ENCODE assay signal across 25 cellular contexts in genomic region chr9:25602366-25603044, GRCh38.
DNase-seq lines count a peak whose midpoint lies in the region; ATAC-seq, FAIRE-seq and TF ChIP-seq lines count a peak whose summit lies in the region.
"Had no signal": no experiment of that assay in that cellular context is flagged by ENCODE, and none has a peak within 500 bp of the region (broad histone marks: within the 10 kb centered on the region; RNA-seq: fewer than 3 reads in every experiment).

No MANE protein-coding gene starts in this region.

- no peak overlapping the region for H3K4me3 Mint-ChIP-seq in GM23338
- no peak overlapping the region for H3K4me3 Mint-ChIP-seq in T-helper 2 cell treated with Interferon-gamma antibody and Interleukin-4, amounts not matched to agents 5 μg/mL and 100 μg/mL, for 36 hours
- H3K4me3 Mint-ChIP-seq: CD4-positive, CD25-positive, alpha-beta regulatory T cell had no signal

- TF ChIP-seq CTCF in GM23338 (conservative IDR thresholded peaks at IDR 0.05; ENCODE audit: low read depth in 2 of 2) (no peak), bronchial epithelial cell (IDR thresholded peaks at IDR 0.05; ENCODE audit: insufficient read depth, low read length, severe bottlenecking) (no peak), prostate gland (IDR thresholded peaks at IDR 0.05) (no peak), foreskin fibroblast (IDR thresholded peaks at IDR 0.05; ENCODE audit: low read depth, low read length) (no peak)

- no peaks in the 10 kb centered on the region for H3K27me3 Mint-ChIP-seq in GM23338 (ENCODE audit: insufficient read depth, low read depth, poor library complexity)
- no peaks in the 10 kb centered on the region for H3K27me3 Mint-ChIP-seq in T-helper 2 cell treated with Interferon-gamma antibody and Interleukin-4, amounts not matched to agents 5 μg/mL and 100 μg/mL, for 36 hours (ENCODE audit: low read depth)
- H3K27me3 Mint-ChIP-seq: CD4-positive, CD25-positive, alpha-beta regulatory T cell had no signal

- H2AFZ ChIP-seq in GM23338, result no peak overlapping the region

- peaks cover 20% of the 10 kb centered on the region for H3K4me1 Mint-ChIP-seq in GM23338
- no peaks in the 10 kb centered on the region for H3K4me1 Mint-ChIP-seq in T-helper 2 cell treated with Interferon-gamma antibody and Interleukin-4, amounts not matched to agents 5 μg/mL and 100 μg/mL, for 36 hours (ENCODE audit: low read depth)
- H3K4me1 Mint-ChIP-seq: CD4-positive, CD25-positive, alpha-beta regulatory T cell had no signal

- no peaks in the 10 kb centered on the region for H3K79me2 ChIP-seq in GM23338 (replicated peaks; ENCODE audit: insufficient read depth)

- H3K36me3 ChIP-seq in GM23338 (ENCODE audit: insufficient read depth) (no peaks in the 10 kb centered on the region), bronchial epithelial cell (ENCODE audit: control insufficient read depth, insufficient read depth, low read length) (no peaks in the 10 kb centered on the region), prostate gland (no peaks in the 10 kb centered on the region)
- H3K36me3 ChIP-seq: brain microvascular endothelial cell, heart right ventricle, SJCRH30 had no signal

- no peaks in the 10 kb centered on the region for H3K9me3 Mint-ChIP-seq in GM23338
- peaks cover 29% of the 10 kb centered on the region for H3K9me3 Mint-ChIP-seq in T-helper 2 cell treated with Interferon-gamma antibody and Interleukin-4, amounts not matched to agents 5 μg/mL and 100 μg/mL, for 36 hours

- H3K9me2 ChIP-seq in GM23338 (ENCODE audit: insufficient read depth), result no peaks in the 10 kb centered on the region

- no peak overlapping the region for H3K27ac Mint-ChIP-seq in GM23338
- no peak overlapping the region for H3K27ac Mint-ChIP-seq in T-helper 2 cell treated with Interferon-gamma antibody and Interleukin-4, amounts not matched to agents 5 μg/mL and 100 μg/mL, for 36 hours
- H3K27ac Mint-ChIP-seq: activated T-helper 2 cell treated with anti-CD3 and anti-CD28 coated beads, Interferon-gamma antibody, Interleukin-2, Interleukin-4, amounts not matched to agents 10 μg/mL and 5 μg/mL and 100 μg/mL, durations not matched to agents 14 hours and 24 hours and 36 hours; CD4-positive, CD25-positive, alpha-beta regulatory T cell had no signal

- H3K4me3 ChIP-seq in GM23338 (no peak overlapping the region), bronchial epithelial cell (ENCODE audit: low read depth, low read length) (no peak overlapping the region), prostate gland (no peak overlapping the region), foreskin fibroblast (ENCODE audit: low read depth in 1 of 2, low read length in 2 of 2) (no peak overlapping the region)
- H3K4me3 ChIP-seq: GM12878, heart right ventricle, SJCRH30, testis had no signal

- peak; percentile 37 for DNase-seq in GM23338 (ENCODE audit: low spot score)
- DNase-seq in bronchial epithelial cell (ENCODE audit: low read depth), result peak; percentile 21
- peak in 1 of 2 donors; percentile 11 for DNase-seq in left colon
- DNase-seq in prostate gland (ENCODE audit: low spot score), result peak; percentile 8
- DNase-seq in A172 (ENCODE audit: low spot score), result no peak
- no peak for DNase-seq in T-helper 2 cell treated with Interferon-gamma antibody and Interleukin-4, amounts not matched to agents 5 μg/mL and 100 μg/mL, for 36 hours (ENCODE audit: low spot score)
- DNase-seq in foreskin fibroblast, result no peak
- no peak for DNase-seq in nucleus accumbens (lab: John Stamatoyannopoulos, UW)
- DNase-seq: activated CD8-positive, alpha-beta memory T cell treated with anti-CD3 and anti-CD28 coated beads, Interleukin-2, amount 50 U/mL, for 4 hours; brain microvascular endothelial cell; CD4-positive, CD25-positive, alpha-beta regulatory T cell; cortex of kidney; DMS153; heart right ventricle; kidney; MM.1S; NCI-H345; right cardiac atrium; SJCRH30; T-helper 1 cell; testis had no signal

- peak overlapping the region; percentile 22 for H3K4me2 ChIP-seq in GM23338

- H3K36me3 Mint-ChIP-seq in GM23338 (ENCODE audit: low read depth), result no peaks in the 10 kb centered on the region
- H3K36me3 Mint-ChIP-seq in T-helper 2 cell treated with Interferon-gamma antibody and Interleukin-4, amounts not matched to agents 5 μg/mL and 100 μg/mL, for 36 hours (ENCODE audit: low read depth), result no peaks in the 10 kb centered on the region
- H3K36me3 Mint-ChIP-seq: CD4-positive, CD25-positive, alpha-beta regulatory T cell had no signal

- ATAC-seq in GM23338 (peak; percentile 79), left colon (peak; percentile 99)
- ATAC-seq: GM12878, heart right ventricle, right cardiac atrium had no signal

- H3K27ac ChIP-seq in GM23338 (ENCODE audit: low read depth) (no peak overlapping the region), prostate gland (no peak overlapping the region)
- H3K27ac ChIP-seq: brain microvascular endothelial cell, heart right ventricle, HL-60, SJCRH30, testis had no signal

- no peak for FAIRE-seq in bronchial epithelial cell (lab: Jason Lieb, UNC)
- FAIRE-seq: GM12878, GM19239, kidney had no signal

- intact Hi-C loops in left colon (cut with DNase I, micrococcal nuclease) (no loop called here), prostate gland (cut with DNase I) (no loop called here)

- no peaks in the 10 kb centered on the region for H3F3A ChIP-seq in GM23338 (replicated peaks; ENCODE audit: low read depth)

- H3K27me3 ChIP-seq in GM23338 (ENCODE audit: insufficient read depth) (no peaks in the 10 kb centered on the region), bronchial epithelial cell (ENCODE audit: control insufficient read depth, insufficient read depth, low read length) (no peaks in the 10 kb centered on the region), prostate gland (replicated peaks; ENCODE audit: insufficient read depth) (no peaks in the 10 kb centered on the region)
- H3K27me3 ChIP-seq: brain microvascular endothelial cell, heart right ventricle, SJCRH30 had no signal

- 45% methylated on average over 6 of the region's 6 CpGs for WGBS in prostate gland

- no peak for TF ChIP-seq POLR2A in prostate gland (IDR thresholded peaks at IDR 0.05)

- no peaks in the 10 kb centered on the region for H3K9me3 ChIP-seq in prostate gland
- H3K9me3 ChIP-seq: SJCRH30, testis had no signal

- peaks cover 17% of the 10 kb centered on the region for H3K4me1 ChIP-seq in GM23338 (ENCODE audit: insufficient read depth)
- H3K4me1 ChIP-seq in prostate gland (replicated peaks), result no peaks in the 10 kb centered on the region
- H3K4me1 ChIP-seq: heart right ventricle, SJCRH30, testis had no signal

- no peaks in the 10 kb centered on the region for H4K20me1 ChIP-seq in GM23338 (replicated peaks; ENCODE audit: insufficient read depth)

TF ChIP-seq in GM23338, 12 proteins besides CTCF, POLR2A, EP300 and RAD21 (continues in another document):
- peak; percentile 82 for TF ChIP-seq ZNF462 (CRISPR knock-in tag; IDR thresholded peaks at IDR 0.05)

Comparison
In these comparisons a context has a peak if more than half of its experiments do, and no peak if none do; other contexts are left out.
1. DNase-seq: peak in GM23338 (single experiment), bronchial epithelial cell (single experiment) and prostate gland (single experiment); none in A172 (single experiment), T-helper 2 cell treated with Interferon-gamma antibody and Interleukin-4, amounts not matched to agents 5 μg/mL and 100 μg/mL, for 36 hours (single experiment), foreskin fibroblast (0 of 2) and nucleus accumbens (0 of 56).